Comparison of ENCODE assay signal across 8 cellular contexts in genomic region chr5:115068239-115069086, GRCh38.
DNase-seq lines count a peak whose midpoint lies in the region; ATAC-seq and FAIRE-seq lines count a peak whose summit lies in the region.

No MANE protein-coding gene starts in this region.

- peak; percentile 4 for FAIRE-seq in RCC 7860 (lab: Jason Lieb, UNC)

- ATAC-seq in GM19328 (IDR thresholded peaks at IDR 0.05; ENCODE audit: unreplicated experiment) (peak; percentile 45), HG03196 (IDR thresholded peaks at IDR 0.05; ENCODE audit: unreplicated experiment) (peak; percentile 67)

- DNase-seq in CD1c-positive myeloid dendritic cell (ENCODE audit: extremely low spot score) (peak; percentile 42), RCC 7860 (ENCODE audit: low spot score) (peak; percentile 69), fibroblast of peridontal ligament (ENCODE audit: extremely low read depth) (peak; percentile 27), GM19238 (ENCODE audit: insufficient read length, low spot score) (no peak), germinal center (ENCODE audit: low spot score) (no peak), NCI-H82 (lab: John Stamatoyannopoulos, UW) (no peak)

Comparison
In these comparisons a context has a peak if more than half of its experiments do, and no peak if none do; other contexts are left out.
1. DNase-seq: peak in CD1c-positive myeloid dendritic cell (single experiment), RCC 7860 (single experiment) and fibroblast of peridontal ligament (single experiment); none in GM19238 (single experiment), germinal center (single experiment) and NCI-H82 (single experiment).